ENCODE assay signal across 1 cellular context in genomic region chr21:33695785-33696184, GRCh38.
TF ChIP-seq lines count a peak whose summit lies in the region.

No MANE protein-coding gene starts in this region.

TF ChIP-seq in WTC11, 78 proteins besides CTCF, POLR2A, EP300 and RAD21 (continued from another document):
- TF ChIP-seq AFF4 (CRISPR knock-in tag; IDR thresholded peaks at IDR 0.05; ENCODE audit: borderline replicate concordance) (no peak), MLX (CRISPR knock-in tag; IDR thresholded peaks at IDR 0.05) (no peak), TP53 (CRISPR knock-in tag; IDR thresholded peaks at IDR 0.05) (no peak), ZNF423 (CRISPR knock-in tag; IDR thresholded peaks at IDR 0.05) (no peak), ATF2 (CRISPR knock-in tag; IDR thresholded peaks at IDR 0.05; ENCODE audit: borderline replicate concordance, low read depth) (no peak), SOX15 (CRISPR knock-in tag; IDR thresholded peaks at IDR 0.05) (no peak), NFE2L1 (CRISPR knock-in tag; IDR thresholded peaks at IDR 0.05) (no peak), NFYB (CRISPR knock-in tag; conservative IDR thresholded peaks at IDR 0.05; ENCODE audit: low read depth) (no peak), ZNF396 (CRISPR knock-in tag; IDR thresholded peaks at IDR 0.05; ENCODE audit: borderline replicate concordance) (no peak), ESRRA (CRISPR knock-in tag; IDR thresholded peaks at IDR 0.05; ENCODE audit: borderline replicate concordance) (no peak)
